9 cellular contexts compared by ENCODE assay signal in the genomic region with DNA sequence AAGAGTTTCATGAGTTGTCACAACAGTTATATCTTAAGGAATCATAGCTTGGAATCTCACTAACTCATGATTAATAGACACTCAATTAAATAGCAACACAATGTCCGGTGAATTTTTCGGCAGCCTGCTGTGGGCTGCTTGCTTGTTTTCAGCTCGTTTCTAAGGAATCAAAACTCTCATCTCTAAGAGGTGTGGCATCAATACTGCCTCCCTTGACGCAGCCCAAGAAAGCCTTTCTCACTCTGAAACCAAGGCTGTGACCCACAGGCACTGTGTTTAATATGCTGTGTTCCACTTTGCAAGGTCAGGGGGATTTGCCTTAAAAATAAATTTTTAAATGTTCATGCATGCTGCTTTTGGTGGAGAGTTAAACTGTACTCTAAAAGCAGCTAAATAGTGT. TPM values are rescaled to one million over a fixed set of nuclear protein-coding genes. Genes with fewer than 3 reads are reported as not detected.
"Had no signal": no experiment of that assay in that cellular context is flagged by ENCODE, and none has a peak within 500 bp of the region (broad histone marks: within the 10 kb centered on the region; RNA-seq: fewer than 3 reads in every experiment).

No MANE protein-coding gene starts in this region.

- H2AFZ ChIP-seq: GM23248 had no signal

- H3K9ac ChIP-seq: GM23248 had no signal

- H3K4me1 ChIP-seq: HAP-1 had no signal

- H3K4me3 ChIP-seq: GM23248, HAP-1, K562 had no signal

- DNase-seq: GM23248, GOT3, H7, HFFc6, IMR-90, KG1 had no signal

- ATAC-seq: HCT116, K562 had no signal

- H3K9me3 ChIP-seq: HAP-1 had no signal

- H3K36me3 ChIP-seq: HAP-1 had no signal

- H3K27ac ChIP-seq: GM23248 had no signal

RNA-seq across cellular contexts. Expression of a gene that starts 5.4 kb away (rescaled TPM):
- polyA plus RNA-seq: GM23248, K562 had no signal
